8 cellular contexts compared by ENCODE assay signal in the genomic region with DNA sequence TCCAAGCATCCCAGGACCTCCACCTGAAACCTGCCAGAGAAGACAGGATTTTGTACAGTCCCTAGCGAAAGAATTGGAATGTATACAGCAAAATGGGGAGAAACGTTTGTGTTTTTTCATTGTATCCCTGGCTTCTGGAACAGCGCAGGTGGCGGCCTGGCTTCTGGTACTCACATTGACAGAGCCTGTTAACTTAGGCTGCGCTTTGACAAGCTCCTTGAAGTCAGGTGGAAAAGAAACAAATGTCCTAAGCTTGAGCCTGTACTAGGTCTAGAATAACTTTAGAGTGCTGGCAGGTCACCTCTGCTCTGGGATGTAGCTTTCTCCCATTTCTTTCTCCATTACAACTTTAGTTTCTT.
DNase-seq lines count a peak whose midpoint lies in the region; ATAC-seq and TF ChIP-seq lines count a peak whose summit lies in the region.

No MANE protein-coding gene starts in this region.

- ATAC-seq in GM18519 (IDR thresholded peaks at IDR 0.05; ENCODE audit: low FRiP score, unreplicated experiment): no peak
- no peak for ATAC-seq in HG03469 (IDR thresholded peaks at IDR 0.05; ENCODE audit: unreplicated experiment)

- H3K27me3 ChIP-seq in muscle layer of colon (ENCODE audit: control insufficient read depth in 1 of 2, insufficient read depth in 2 of 2, low read length in 2 of 2) (no peaks in the 10 kb centered on the region), suprapubic skin (no peaks in the 10 kb centered on the region)

- no peak for TF ChIP-seq CTCF in suprapubic skin (IDR thresholded peaks at IDR 0.05)

- WGBS in suprapubic skin: 58% methylated on average over 5 of the region's 5 CpGs

- H3K9me3 Mint-ChIP-seq in T-helper 1 cell treated with Interleukin-12 subunit alpha and Interleukin-12 subunit beta and Interleukin-4 antibody, amounts not matched to agents 30 μg/mL and 1 μg/mL, for 36 hours: peaks cover 6% of the 10 kb centered on the region
- H3K9me3 Mint-ChIP-seq in activated naive CD8-positive, alpha-beta T cell treated with anti-CD3 and anti-CD28 coated beads for 36 hours: peaks cover 4% of the 10 kb centered on the region

- H3K4me3 Mint-ChIP-seq in T-helper 1 cell treated with Interleukin-12 subunit alpha and Interleukin-12 subunit beta and Interleukin-4 antibody, amounts not matched to agents 30 μg/mL and 1 μg/mL, for 36 hours: no peak overlapping the region
- peak overlapping the region; percentile 70 for H3K4me3 Mint-ChIP-seq in activated naive CD8-positive, alpha-beta T cell treated with anti-CD3 and anti-CD28 coated beads for 36 hours

- no peak for TF ChIP-seq EP300 in suprapubic skin (IDR thresholded peaks at IDR 0.05)

- H3K27me3 Mint-ChIP-seq in T-helper 1 cell treated with Interleukin-12 subunit alpha and Interleukin-12 subunit beta and Interleukin-4 antibody, amounts not matched to agents 30 μg/mL and 1 μg/mL, for 36 hours (ENCODE audit: low read depth): no peaks in the 10 kb centered on the region
- no peaks in the 10 kb centered on the region for H3K27me3 Mint-ChIP-seq in activated naive CD8-positive, alpha-beta T cell treated with anti-CD3 and anti-CD28 coated beads for 36 hours

- H3K27ac Mint-ChIP-seq in T-helper 1 cell treated with Interleukin-12 subunit alpha and Interleukin-12 subunit beta and Interleukin-4 antibody, amounts not matched to agents 30 μg/mL and 1 μg/mL, for 36 hours: peak overlapping the region; percentile 76
- H3K27ac Mint-ChIP-seq in activated naive CD8-positive, alpha-beta T cell treated with anti-CD3 and anti-CD28 coated beads for 36 hours: peak overlapping the region; percentile 87

- H3K27ac ChIP-seq in muscle layer of colon (ENCODE audit: low read depth, low read length) (peak overlapping the region; percentile 69), suprapubic skin (peak overlapping the region; percentile 83)

- H3K36me3 ChIP-seq in muscle layer of colon (ENCODE audit: insufficient read depth, low read length): no peaks in the 10 kb centered on the region
- no peaks in the 10 kb centered on the region for H3K36me3 ChIP-seq in suprapubic skin

- H3K4me3 ChIP-seq in muscle layer of colon (ENCODE audit: low read depth in 1 of 2, low read length in 2 of 2) (no peak overlapping the region), suprapubic skin (no peak overlapping the region)

- H3K9ac ChIP-seq in muscle layer of colon (ENCODE audit: low read length): no peak overlapping the region

- TF ChIP-seq POLR2A in suprapubic skin (IDR thresholded peaks at IDR 0.05): no peak

- H3K9me3 ChIP-seq in muscle layer of colon (ENCODE audit: low read length): no peaks in the 10 kb centered on the region
- H3K9me3 ChIP-seq in suprapubic skin: no peaks in the 10 kb centered on the region

- peaks cover 7% of the 10 kb centered on the region for H3K36me3 Mint-ChIP-seq in T-helper 1 cell treated with Interleukin-12 subunit alpha and Interleukin-12 subunit beta and Interleukin-4 antibody, amounts not matched to agents 30 μg/mL and 1 μg/mL, for 36 hours (ENCODE audit: low read depth)
- H3K36me3 Mint-ChIP-seq in activated naive CD8-positive, alpha-beta T cell treated with anti-CD3 and anti-CD28 coated beads for 36 hours: peaks cover 3% of the 10 kb centered on the region

- H3K4me1 ChIP-seq in muscle layer of colon (ENCODE audit: insufficient read depth, low read length): peaks cover 26% of the 10 kb centered on the region
- H3K4me1 ChIP-seq in suprapubic skin: peaks cover 24% of the 10 kb centered on the region

- peaks cover 36% of the 10 kb centered on the region for H3K4me1 Mint-ChIP-seq in T-helper 1 cell treated with Interleukin-12 subunit alpha and Interleukin-12 subunit beta and Interleukin-4 antibody, amounts not matched to agents 30 μg/mL and 1 μg/mL, for 36 hours (ENCODE audit: low read depth)
- H3K4me1 Mint-ChIP-seq in activated naive CD8-positive, alpha-beta T cell treated with anti-CD3 and anti-CD28 coated beads for 36 hours: peaks cover 45% of the 10 kb centered on the region

- DNase-seq in T-helper 1 cell: no peak
- DNase-seq in activated naive CD8-positive, alpha-beta T cell treated with anti-CD3 and anti-CD28 coated beads for 36 hours: no peak
- no peak for DNase-seq in suprapubic skin (ENCODE audit: low spot score in 2 of 2)
- DNase-seq in germinal center (ENCODE audit: low spot score): no peak
